24 cellular contexts compared by ENCODE assay signal in genomic region chr5:978693-979092, GRCh38. TPM values are rescaled to one million over a fixed set of nuclear protein-coding genes. Genes with fewer than 3 reads are reported as not detected.
DNase-seq lines count a peak whose midpoint lies in the region; ATAC-seq and TF ChIP-seq lines count a peak whose summit lies in the region.
"Had no signal": no experiment of that assay in that cellular context is flagged by ENCODE, and none has a peak within 500 bp of the region (broad histone marks: within the 10 kb centered on the region; RNA-seq: fewer than 3 reads in every experiment).

No MANE protein-coding gene starts in this region.

- ATAC-seq in upper lobe of right lung, result no peak
- ATAC-seq in HG03520 (IDR thresholded peaks at IDR 0.05; ENCODE audit: unreplicated experiment), result no peak
- ATAC-seq: activated T-cell treated with anti-CD3 and anti-CD28 coated beads, Interleukin-2, amount 50 U/mL, for 4 hours; CD8-positive, alpha-beta T cell; SK-N-SH treated with all-trans-retinoic acid at 6 μM for 48 hours; stimulated activated naive CD8-positive, alpha-beta T cell treated with anti-CD3 and anti-CD28 coated beads, Interleukin-15, Interleukin-2, amounts not matched to agents 100 U/mL and 50 U/mL, for 24 hours; T-helper 17 cell had no signal

- no peaks in the 10 kb centered on the region for H3K9me3 Mint-ChIP-seq in endodermal cell
- peaks cover 3% of the 10 kb centered on the region for H3K9me3 Mint-ChIP-seq in nephron
- H3K9me3 Mint-ChIP-seq: activated naive CD4-positive, alpha-beta T cell treated with anti-CD3 and anti-CD28 coated beads for 36 hours; activated T-cell treated with anti-CD3 and anti-CD28 coated beads, Interleukin-2, amount 50 U/mL, for 4 hours; CD8-positive, alpha-beta T cell had no signal

- 78 to 100% methylated on average over 1 to 10 of the region's 10 CpGs for WGBS in endodermal cell (ENCODE audit: insufficient coverage in 1 of 2, insufficient read length in 1 of 2), 2 experiments

- H3K9ac ChIP-seq in endodermal cell (ENCODE audit: extremely low read depth, low read length, poor library complexity, severe bottlenecking), result no peak overlapping the region

- no peaks in the 10 kb centered on the region for H3K27me3 ChIP-seq in endodermal cell (ENCODE audit: control insufficient read depth, insufficient read depth, low read length, poor library complexity, severe bottlenecking)
- no peaks in the 10 kb centered on the region for H3K27me3 ChIP-seq in upper lobe of right lung
- H3K27me3 ChIP-seq: sigmoid colon had no signal

- H3K4me1 Mint-ChIP-seq in endodermal cell (peaks cover 3% of the 10 kb centered on the region), nephron (peaks cover 31% of the 10 kb centered on the region)

- TF ChIP-seq CTCF in endodermal cell (conservative IDR thresholded peaks at IDR 0.05) (no peak), nephron (IDR thresholded peaks at IDR 0.05; ENCODE audit: unreplicated experiment in 3 of 3) (no peak), upper lobe of right lung (IDR thresholded peaks at IDR 0.05) (no peak)

- H3K4me3 Mint-ChIP-seq in endodermal cell, result no peak overlapping the region
- no peak overlapping the region for H3K4me3 Mint-ChIP-seq in nephron
- H3K4me3 Mint-ChIP-seq: activated naive CD4-positive, alpha-beta T cell treated with anti-CD3 and anti-CD28 coated beads for 36 hours; activated T-cell treated with anti-CD3 and anti-CD28 coated beads, Interleukin-2, amount 50 U/mL, for 4 hours; CD8-positive, alpha-beta T cell; T-helper 17 cell had no signal

- DNase-seq in activated effector memory CD4-positive, alpha-beta T cell treated with anti-CD3 and anti-CD28 coated beads, Interleukin-2, amount 50 U/mL, for 16 hours, result peak; percentile 33
- DNase-seq in activated effector memory CD4-positive, alpha-beta T cell treated with Interleukin-2 at 50 U/mL for 16 hours, result no peak
- peak; percentile 51 for DNase-seq in endodermal cell
- DNase-seq in upper lobe of right lung, result peak; percentile 54
- DNase-seq in NCI-H82 (lab: John Stamatoyannopoulos, UW), result no peak
- DNase-seq in stimulated activated CD4-positive, alpha-beta T cell treated with anti-CD3 and anti-CD28 coated beads, Interleukin-2, amount 100 ng/mL, for 24 hours, result no peak
- DNase-seq: activated naive CD4-positive, alpha-beta T cell treated with anti-CD3 and anti-CD28 coated beads for 36 hours; activated T-cell treated with anti-CD3 and anti-CD28 coated beads, Interleukin-2, amount 50 U/mL, for 4 hours; AML-193; brain microvascular endothelial cell; CD8-positive, alpha-beta T cell; Karpas-422; kidney; NCI-H1417 treated with DMSO at 0.1 percent for 48 hours; NCI-H446 treated with DMSO at 0.1 percent for 48 hours; sigmoid colon; stimulated activated CD4-positive, alpha-beta T cell treated with anti-CD3 and anti-CD28 coated beads, Interleukin-15, amount 100 ng/mL, for 24 hours; stimulated activated naive CD8-positive, alpha-beta T cell treated with anti-CD3 and anti-CD28 coated beads, Interleukin-15, Interleukin-2, amounts not matched to agents 100 U/mL and 50 U/mL, for 24 hours; T-helper 17 cell had no signal

- no peaks in the 10 kb centered on the region for H3K36me3 Mint-ChIP-seq in endodermal cell (ENCODE audit: low read depth)
- H3K36me3 Mint-ChIP-seq in nephron (ENCODE audit: low read depth), result peaks cover 4% of the 10 kb centered on the region
- H3K36me3 Mint-ChIP-seq: CD8-positive, alpha-beta T cell had no signal

- H3K36me3 ChIP-seq in endodermal cell (ENCODE audit: control insufficient read depth, insufficient read depth, low read length), result no peaks in the 10 kb centered on the region
- no peaks in the 10 kb centered on the region for H3K36me3 ChIP-seq in upper lobe of right lung
- H3K36me3 ChIP-seq: brain microvascular endothelial cell, sigmoid colon had no signal

- H3K4me1 ChIP-seq in endodermal cell (ENCODE audit: control insufficient read depth, insufficient read depth, low read length), result no peaks in the 10 kb centered on the region
- peaks cover 3% of the 10 kb centered on the region for H3K4me1 ChIP-seq in upper lobe of right lung

- no peaks in the 10 kb centered on the region for H3K9me3 ChIP-seq in endodermal cell (ENCODE audit: control insufficient read depth, low read length)
- no peaks in the 10 kb centered on the region for H3K9me3 ChIP-seq in upper lobe of right lung
- H3K9me3 ChIP-seq: sigmoid colon had no signal

- peaks cover 2% of the 10 kb centered on the region for H3K27me3 Mint-ChIP-seq in endodermal cell (ENCODE audit: insufficient read depth)
- H3K27me3 Mint-ChIP-seq in nephron (ENCODE audit: low read depth), result peaks cover 10% of the 10 kb centered on the region

- peak overlapping the region; percentile 16 for H3K27ac Mint-ChIP-seq in endodermal cell
- H3K27ac Mint-ChIP-seq in nephron, result peak overlapping the region; percentile 53 to 88 (median 77)
- H3K27ac Mint-ChIP-seq: activated naive CD4-positive, alpha-beta T cell treated with anti-CD3 and anti-CD28 coated beads for 36 hours; CD8-positive, alpha-beta T cell; progenitor cell of endocrine pancreas; T-helper 17 cell had no signal

- no peak overlapping the region for H3K4me3 ChIP-seq in endodermal cell (ENCODE audit: low read length)
- H3K4me3 ChIP-seq in upper lobe of right lung, result no peak overlapping the region
- H3K4me3 ChIP-seq: sigmoid colon had no signal

- intact Hi-C loops in upper lobe of right lung (cut with DNase I), result no loop called here

- H3K27ac ChIP-seq in endodermal cell (ENCODE audit: low read depth, low read length), result no peak overlapping the region
- no peak overlapping the region for H3K27ac ChIP-seq in upper lobe of right lung
- H3K27ac ChIP-seq: brain microvascular endothelial cell, HL-60 had no signal

RNA-seq across cellular contexts. Expression of gene NKD2, which starts 29.9 kb away (rescaled TPM):
- 10 to 100 TPM; 11.2 to 13.9 TPM for total RNA-seq in endodermal cell
- 63.1 TPM for polyA plus RNA-seq in endodermal cell (2013, experiment 1 of 2)
- 59.4 TPM for polyA plus RNA-seq in endodermal cell (2013, experiment 2 of 2)
- total RNA-seq in upper lobe of right lung, result 64.4 TPM
- total RNA-seq: T-helper 17 cell had no signal

Comparison
In these comparisons a context has a peak if more than half of its experiments do, and no peak if none do; other contexts are left out.
1. DNase-seq: peak in activated effector memory CD4-positive, alpha-beta T cell treated with anti-CD3 and anti-CD28 coated beads, Interleukin-2, amount 50 U/mL, for 16 hours (single experiment), endodermal cell (single experiment) and upper lobe of right lung (single experiment); none in activated effector memory CD4-positive, alpha-beta T cell treated with Interleukin-2 at 50 U/mL for 16 hours (single experiment), NCI-H82 (single experiment) and stimulated activated CD4-positive, alpha-beta T cell treated with anti-CD3 and anti-CD28 coated beads, Interleukin-2, amount 100 ng/mL, for 24 hours (0 of 2).